Comparison of ENCODE assay signal across 1 cellular context in genomic region chr4:2962614-2963184, GRCh38.
TF ChIP-seq lines count a peak whose summit lies in the region.

No MANE protein-coding gene starts in this region.

TF ChIP-seq in HepG2, 621 proteins besides CTCF, POLR2A, EP300 and RAD21 (continued from another document and continues in another):
- TF ChIP-seq ZNF12 (CRISPR knock-in tag; IDR thresholded peaks at IDR 0.05), result no peak
- TF ChIP-seq ZNF782 (CRISPR knock-in tag; IDR thresholded peaks at IDR 0.05; ENCODE audit: borderline replicate concordance), result no peak
- no peak for TF ChIP-seq ZFP36L1 (CRISPR knock-in tag; IDR thresholded peaks at IDR 0.05)
- no peak; the same call in 1 of the 2 replicates for TF ChIP-seq RNF219 (CRISPR knock-in tag; IDR thresholded peaks at IDR 0.05)
- TF ChIP-seq ARID4A (CRISPR knock-in tag; IDR thresholded peaks at IDR 0.05; ENCODE audit: borderline replicate concordance), result no peak
- no peak for TF ChIP-seq TAF15 (IDR thresholded peaks at IDR 0.05; ENCODE audit: low read depth, low read length, poor library complexity, severe bottlenecking)
- TF ChIP-seq GATA4 (IDR thresholded peaks at IDR 0.05; ENCODE audit: borderline replicate concordance, low read depth), result no peak
- 0 out of 2 replicates have a peak, but pooled peaks have one; percentile 73 for TF ChIP-seq GTF3A (CRISPR knock-in tag; conservative IDR thresholded peaks at IDR 0.05)
- peak; percentile 86 for TF ChIP-seq ZNF572 (CRISPR knock-in tag; IDR thresholded peaks at IDR 0.05)
- TF ChIP-seq PRDM10 (CRISPR knock-in tag; IDR thresholded peaks at IDR 0.05; ENCODE audit: low read depth), result no peak
- TF ChIP-seq ZBTB2 (CRISPR knock-in tag; IDR thresholded peaks at IDR 0.05; ENCODE audit: low read depth), result 0 out of 2 replicates have a peak, but pooled peaks have one; percentile 35
- TF ChIP-seq PITX1 (CRISPR knock-in tag; IDR thresholded peaks at IDR 0.05), result no peak
- no peak for TF ChIP-seq ZBTB44 (CRISPR knock-in tag; IDR thresholded peaks at IDR 0.05)
- no peak for TF ChIP-seq EEA1 (CRISPR knock-in tag; IDR thresholded peaks at IDR 0.05; ENCODE audit: borderline replicate concordance)
- TF ChIP-seq SOX13 (IDR thresholded peaks at IDR 0.05), result no peak
- no peak for TF ChIP-seq SOX13 (CRISPR knock-in tag; conservative IDR thresholded peaks at IDR 0.05 in 1 of 2, IDR thresholded peaks at IDR 0.05 in 1 of 2)
- TF ChIP-seq HOMEZ (CRISPR knock-in tag; IDR thresholded peaks at IDR 0.05; ENCODE audit: low read depth), result no peak
- TF ChIP-seq TRAFD1 (CRISPR knock-in tag; IDR thresholded peaks at IDR 0.05; ENCODE audit: borderline replicate concordance), result no peak
- no peak for TF ChIP-seq EHMT2 (IDR thresholded peaks at IDR 0.05; ENCODE audit: borderline replicate concordance, low read depth, low read length)
- TF ChIP-seq ZNF251 (CRISPR knock-in tag; IDR thresholded peaks at IDR 0.05), result no peak
- no peak for TF ChIP-seq JUNB (CRISPR knock-in tag; IDR thresholded peaks at IDR 0.05; ENCODE audit: borderline replicate concordance)
- no peak for TF ChIP-seq HOXA7 (CRISPR knock-in tag; IDR thresholded peaks at IDR 0.05)
- TF ChIP-seq KLF11 (CRISPR knock-in tag; IDR thresholded peaks at IDR 0.05), result no peak
- TF ChIP-seq ZNF225 (CRISPR knock-in tag; IDR thresholded peaks at IDR 0.05), result peak; percentile 25; the same call in 1 of the 2 replicates
- peak; percentile 66; the same call in 1 of the 2 replicates for TF ChIP-seq GLMP (CRISPR knock-in tag; IDR thresholded peaks at IDR 0.05; ENCODE audit: borderline replicate concordance)
- TF ChIP-seq ZNF510 (CRISPR knock-in tag; IDR thresholded peaks at IDR 0.05; ENCODE audit: low read depth), result no peak; the same call in 1 of the 2 replicates
- TF ChIP-seq ZNF18 (CRISPR knock-in tag; IDR thresholded peaks at IDR 0.05; ENCODE audit: insufficient replicate concordance), result no peak
